ENCODE assay signal across 26 cellular contexts in the genomic region with DNA sequence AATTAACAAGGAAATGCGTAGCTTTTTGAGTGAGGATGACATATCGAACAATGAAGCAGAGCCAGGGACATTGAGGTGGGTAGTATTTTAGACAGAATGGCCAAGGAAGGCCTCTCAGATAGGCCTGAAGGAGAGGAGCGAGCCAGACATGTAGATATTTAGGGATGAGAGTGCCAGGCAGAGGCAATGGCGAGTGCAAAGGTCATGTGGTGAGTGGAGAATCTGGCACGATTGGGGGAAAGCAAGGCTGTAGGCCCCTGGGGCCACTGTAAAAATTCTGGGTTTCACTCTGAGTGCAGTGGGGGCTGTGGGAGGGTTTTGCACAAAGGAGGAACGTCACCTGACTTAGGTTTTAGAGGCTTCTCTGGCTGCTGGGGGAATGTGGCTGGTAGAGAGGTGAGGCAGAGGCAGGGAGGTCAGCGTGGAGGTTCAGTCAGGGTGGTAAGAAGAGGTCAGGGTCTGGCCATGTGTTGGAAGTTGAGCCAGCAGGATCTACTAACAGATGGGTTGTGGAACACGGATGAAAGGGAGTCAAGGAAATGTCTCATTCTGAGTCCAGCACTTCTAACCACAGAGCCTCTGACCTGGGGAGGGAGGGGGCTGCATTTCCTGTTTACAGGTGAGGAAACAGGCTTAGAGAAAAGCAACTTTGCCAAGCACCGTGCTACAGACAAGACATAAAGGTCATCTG. TPM values are rescaled to one million over a fixed set of nuclear protein-coding genes. Genes with fewer than 3 reads are reported as not detected.
DNase-seq lines count a peak whose midpoint lies in the region; ATAC-seq, FAIRE-seq and TF ChIP-seq lines count a peak whose summit lies in the region.
"Had no signal": no experiment of that assay in that cellular context is flagged by ENCODE, and none has a peak within 500 bp of the region (broad histone marks: within the 10 kb centered on the region; RNA-seq: fewer than 3 reads in every experiment).

No MANE protein-coding gene starts in this region.

- H4K91ac ChIP-seq in mesenchymal stem cell (ENCODE audit: low read length), result no peak overlapping the region

- H3K27me3 Mint-ChIP-seq in Calu3 (ENCODE audit: unreplicated experiment) (no peaks in the 10 kb centered on the region), astrocyte (ENCODE audit: low read depth, unreplicated experiment) (no peaks in the 10 kb centered on the region)
- H3K27me3 Mint-ChIP-seq in CD4-positive, alpha-beta memory T cell, result peaks cover 17 to 32% of the 10 kb centered on the region in 2 donors

- no peak overlapping the region for H2BK5ac ChIP-seq in mesenchymal stem cell (ENCODE audit: low read depth, low read length, poor library complexity, severe bottlenecking)

- no peak overlapping the region for H3K14ac ChIP-seq in mesenchymal stem cell (ENCODE audit: low read length in 2 of 2)

- H3K36me3 Mint-ChIP-seq in Calu3 (ENCODE audit: insufficient read depth, unreplicated experiment), result no peaks in the 10 kb centered on the region
- peaks cover 30% of the 10 kb centered on the region for H3K36me3 Mint-ChIP-seq in astrocyte (ENCODE audit: low read depth, unreplicated experiment)
- H3K36me3 Mint-ChIP-seq in CD4-positive, alpha-beta memory T cell, result no peaks in the 10 kb centered on the region
- H3K36me3 Mint-ChIP-seq: activated CD4-positive, alpha-beta memory T cell treated with anti-CD3 and anti-CD28 coated beads for 36 hours had no signal

- H3K4ac ChIP-seq in mesenchymal stem cell (ENCODE audit: low read depth in 1 of 2, low read length in 2 of 2), result no peak overlapping the region

- 89% methylated on average over 9 of the region's 9 CpGs for WGBS in mesenchymal stem cell

- no peak overlapping the region for H2BK120ac ChIP-seq in mesenchymal stem cell (ENCODE audit: low read depth, low read length)

- no peak overlapping the region for H3K4me3 Mint-ChIP-seq in Calu3 (ENCODE audit: low read depth, unreplicated experiment)
- H3K4me3 Mint-ChIP-seq in astrocyte (ENCODE audit: unreplicated experiment), result no peak overlapping the region
- H3K4me3 Mint-ChIP-seq in CD4-positive, alpha-beta memory T cell, result no peak overlapping the region
- H3K4me3 Mint-ChIP-seq: activated CD4-positive, alpha-beta memory T cell treated with anti-CD3 and anti-CD28 coated beads for 36 hours; activated T-cell treated with anti-CD3 and anti-CD28 coated beads, Interleukin-2, amount 50 U/mL, for 24 hours; nephron progenitor cell had no signal

- no peak for FAIRE-seq in astrocyte (lab: Jason Lieb, UNC)
- FAIRE-seq: frontal cortex had no signal

- H3K79me2 ChIP-seq in astrocyte (ENCODE audit: insufficient read depth, low read length), result peaks cover 50% of the 10 kb centered on the region

- H3K36me3 ChIP-seq in astrocyte (ENCODE audit: insufficient read depth, low read length), result no peaks in the 10 kb centered on the region
- peaks cover 45 to 60% of the 10 kb centered on the region in 2 experiments for H3K36me3 ChIP-seq in mesenchymal stem cell (ENCODE audit: control insufficient read depth in 1 of 2, insufficient read depth in 2 of 2, low read depth in 1 of 2, low read length in 2 of 2)
- no peaks in the 10 kb centered on the region for H3K36me3 ChIP-seq in CD4-positive, alpha-beta memory T cell (ENCODE audit: insufficient read depth, low read length)
- H3K36me3 ChIP-seq: brain microvascular endothelial cell, vagina had no signal

- intact Hi-C loops in Calu3 (cut with micrococcal nuclease; ENCODE audit: unreplicated experiment), result no loop called here
- intact Hi-C loops in CD4-positive, alpha-beta memory T cell (cut with micrococcal nuclease), result no loop called here
- intact Hi-C loops in left colon (cut with DNase I, micrococcal nuclease), result no loop called here

- H2AFZ ChIP-seq in astrocyte (ENCODE audit: low read depth, low read length), result no peak overlapping the region
- H2AFZ ChIP-seq in mesenchymal stem cell (ENCODE audit: low read depth, low read length), result no peak overlapping the region

- H3K4me1 ChIP-seq in astrocyte (ENCODE audit: insufficient read depth, low read length) (peaks cover 12% of the 10 kb centered on the region), mesenchymal stem cell (ENCODE audit: control insufficient read depth, insufficient read depth, low read depth, low read length) (peaks cover 46% of the 10 kb centered on the region)
- H3K4me1 ChIP-seq in CD4-positive, alpha-beta memory T cell (ENCODE audit: insufficient read depth, low read length), result no peaks in the 10 kb centered on the region
- H3K4me1 ChIP-seq: psoas muscle had no signal

- no peak overlapping the region for H2BK12ac ChIP-seq in mesenchymal stem cell (ENCODE audit: low read length in 2 of 2)

- H3K9ac ChIP-seq in astrocyte (ENCODE audit: low read length), result peak overlapping the region; percentile 22
- no peak overlapping the region for H3K9ac ChIP-seq in mesenchymal stem cell (ENCODE audit: low read length)

- H2AK5ac ChIP-seq in mesenchymal stem cell (ENCODE audit: low read length, severe bottlenecking), result peak overlapping the region; percentile 24

- H3K9me3 Mint-ChIP-seq in Calu3 (ENCODE audit: low read depth, unreplicated experiment) (no peaks in the 10 kb centered on the region), astrocyte (ENCODE audit: unreplicated experiment) (no peaks in the 10 kb centered on the region)
- H3K9me3 Mint-ChIP-seq in CD4-positive, alpha-beta memory T cell, result no peaks in the 10 kb centered on the region
- H3K9me3 Mint-ChIP-seq: activated CD4-positive, alpha-beta memory T cell treated with anti-CD3 and anti-CD28 coated beads for 36 hours; activated T-cell treated with anti-CD3 and anti-CD28 coated beads, Interleukin-2, amount 50 U/mL, for 24 hours; nephron progenitor cell had no signal

- H4K20me1 ChIP-seq in astrocyte (ENCODE audit: insufficient read depth, low read length), result peaks cover 70% of the 10 kb centered on the region

- H3K4me2 ChIP-seq in astrocyte (ENCODE audit: low read length) (no peak overlapping the region), mesenchymal stem cell (ENCODE audit: low read length, poor library complexity, severe bottlenecking) (no peak overlapping the region)

- CTCF ChIA-PET in Calu3 (lab: Charles Lee), result no interaction called here
- CTCF ChIA-PET in HEK293T (lab: Yijun Ruan, JAX), result no interaction called here
- CTCF ChIA-PET in CD4-positive, alpha-beta memory T cell (lab: Charles Lee; ENCODE audit: partially characterized antibody), result no interaction called here

- ATAC-seq in HG02571 (IDR thresholded peaks at IDR 0.05; ENCODE audit: unreplicated experiment), result peak; percentile 45
- ATAC-seq in left colon, result no peak
- ATAC-seq: PC-3 had no signal

- TF ChIP-seq CTCF in Calu3 (IDR thresholded peaks at IDR 0.05; ENCODE audit: unreplicated experiment) (no peak), astrocyte (IDR thresholded peaks at IDR 0.05; ENCODE audit: insufficient read depth, low read depth, low read length) (no peak)

- H3K27me3 ChIP-seq in astrocyte (ENCODE audit: insufficient read depth, low read length), result no peaks in the 10 kb centered on the region
- H3K27me3 ChIP-seq in mesenchymal stem cell (ENCODE audit: control insufficient read depth in 1 of 2, insufficient read depth in 1 of 2, low read length in 2 of 2), result no peaks in the 10 kb centered on the region
- H3K27me3 ChIP-seq in CD4-positive, alpha-beta memory T cell (ENCODE audit: insufficient read depth, low read length), result peaks cover 3% of the 10 kb centered on the region
- H3K27me3 ChIP-seq: brain microvascular endothelial cell, vagina had no signal

- no peak for DNase-seq in Calu3
- no peak for DNase-seq in astrocyte (ENCODE audit: low read depth)
- DNase-seq in mesenchymal stem cell, result no peak
- no peak for DNase-seq in HEK293T (ENCODE audit: extremely low spot score)
- no peak for DNase-seq in CD4-positive, alpha-beta memory T cell
- no peak for DNase-seq in left colon
- DNase-seq in retina, result no peak
- DNase-seq: activated CD4-positive, alpha-beta memory T cell treated with anti-CD3 and anti-CD28 coated beads for 36 hours; activated naive CD4-positive, alpha-beta T cell treated with anti-CD3 and anti-CD28 coated beads, Interleukin-2, amount 50 U/mL, for 16 hours; activated T-cell treated with anti-CD3 and anti-CD28 coated beads, Interleukin-2, amount 50 U/mL, for 24 hours; brain microvascular endothelial cell; dermis blood vessel endothelial cell; DMS53; erythroblast; kidney glomerular epithelial cell; midbrain; NCI-H1694; NCI-H774; nephron progenitor cell; PC-3; psoas muscle had no signal

- H3K18ac ChIP-seq in mesenchymal stem cell (ENCODE audit: low read depth in 1 of 2, low read length in 2 of 2), result no peak overlapping the region

- peaks cover 28% of the 10 kb centered on the region for H3K4me1 Mint-ChIP-seq in Calu3 (ENCODE audit: low read depth, unreplicated experiment)
- H3K4me1 Mint-ChIP-seq in astrocyte (ENCODE audit: low read depth, unreplicated experiment), result peaks cover 7% of the 10 kb centered on the region
- peaks cover 0 to 7% (median 2%) of the 10 kb centered on the region in 4 donors for H3K4me1 Mint-ChIP-seq in CD4-positive, alpha-beta memory T cell

- H3K23ac ChIP-seq in mesenchymal stem cell (ENCODE audit: low read length in 2 of 2), result no peak overlapping the region

- H4K8ac ChIP-seq in mesenchymal stem cell (ENCODE audit: low read length), result no peak overlapping the region

- no peaks in the 10 kb centered on the region for H3K9me3 ChIP-seq in astrocyte (ENCODE audit: insufficient read depth, low read depth, low read length)
- no peaks in the 10 kb centered on the region for H3K9me3 ChIP-seq in mesenchymal stem cell (ENCODE audit: control insufficient read depth, low read length)
- no peaks in the 10 kb centered on the region for H3K9me3 ChIP-seq in CD4-positive, alpha-beta memory T cell (ENCODE audit: control insufficient read depth in 1 of 2, low read length in 2 of 2)
- H3K9me3 ChIP-seq: psoas muscle, vagina had no signal

- peaks cover 3% of the 10 kb centered on the region for H3K79me1 ChIP-seq in mesenchymal stem cell (replicated peaks; ENCODE audit: low read length, poor library complexity, severe bottlenecking)

- no peak overlapping the region for H2BK15ac ChIP-seq in mesenchymal stem cell (ENCODE audit: low read depth, poor library complexity, severe bottlenecking)

- H3K27ac Mint-ChIP-seq in Calu3 (ENCODE audit: unreplicated experiment), result peak overlapping the region; percentile 15
- H3K27ac Mint-ChIP-seq in astrocyte (ENCODE audit: unreplicated experiment), result no peak overlapping the region
- H3K27ac Mint-ChIP-seq in CD4-positive, alpha-beta memory T cell, result no peak overlapping the region
- H3K27ac Mint-ChIP-seq: activated CD4-positive, alpha-beta memory T cell treated with anti-CD3 and anti-CD28 coated beads for 36 hours; activated T-cell treated with anti-CD3 and anti-CD28 coated beads, Interleukin-2, amount 50 U/mL, for 24 hours; nephron progenitor cell had no signal

- no TSS peak for BruUV-seq in Calu3 (replicated peaks; lab: Mats Ljungman, UMichigan)

- H3K4me3 ChIP-seq in astrocyte (ENCODE audit: insufficient read depth, low read depth, low read length) (no peak overlapping the region), mesenchymal stem cell (ENCODE audit: insufficient read depth in 1 of 2, low read depth in 1 of 2, low read length in 2 of 2) (no peak overlapping the region)
- no peak overlapping the region for H3K4me3 ChIP-seq in CD4-positive, alpha-beta memory T cell (ENCODE audit: low read length in 2 of 2)
- H3K4me3 ChIP-seq: psoas muscle, vagina had no signal

- POLR2A ChIA-PET in HEK293T (lab: Yijun Ruan, JAX), result no interaction called here
- POLR2A ChIA-PET in CD4-positive, alpha-beta memory T cell (lab: Charles Lee; ENCODE audit: partially characterized antibody), result no interaction called here

- H3K27ac ChIP-seq in astrocyte (ENCODE audit: low read depth, low read length) (no peak overlapping the region), mesenchymal stem cell (ENCODE audit: low read length, poor library complexity, severe bottlenecking) (no peak overlapping the region)
- H3K27ac ChIP-seq in CD4-positive, alpha-beta memory T cell (ENCODE audit: low read depth, low read length), result no peak overlapping the region
- H3K27ac ChIP-seq: brain microvascular endothelial cell, C4-2B, psoas muscle, vagina had no signal

RNA-seq across cellular contexts. Expression of a gene that starts 11.3 kb away (rescaled TPM):
- total RNA-seq in Calu3 (2022) (24.0 and 28.3 TPM in 2 replicates), astrocyte (35.5 and 52.4 TPM in 2 replicates), left colon (10 to 100 TPM in 1 of 2 donors, 1 to 10 TPM in 1; 7.4 to 13.3 TPM)
- polyA plus RNA-seq in mesenchymal stem cell (2013, experiment 1 of 2), result 40.7 TPM
- 40.6 TPM for polyA plus RNA-seq in mesenchymal stem cell (2013, experiment 2 of 2)
- 1 to 10 TPM; 1.8 to 2.4 TPM for total RNA-seq in CD4-positive, alpha-beta memory T cell
- polyA plus RNA-seq in CD4-positive, alpha-beta memory T cell, result not detected
- total RNA-seq: activated CD4-positive, alpha-beta memory T cell treated with anti-CD3 and anti-CD28 coated beads for 36 hours; T-helper 2 cell treated with Interferon-gamma antibody and Interleukin-4, amounts not matched to agents 100 ng/mL and 5 ng/mL, for 36 hours had no signal
